8 cellular contexts compared by ENCODE assay signal in genomic region chr14:76352639-76353281, GRCh38. TPM values are rescaled to one million over a fixed set of nuclear protein-coding genes. Genes with fewer than 3 reads are reported as not detected.
DNase-seq lines count a peak whose midpoint lies in the region; ATAC-seq, FAIRE-seq and TF ChIP-seq lines count a peak whose summit lies in the region.

No MANE protein-coding gene starts in this region.

- CTCF ChIA-PET in CD4-positive, alpha-beta memory T cell (lab: Charles Lee; ENCODE audit: partially characterized antibody): interaction anchor here (0.7 to 9.7 kb wide), 22 partner anchors 8 to 775 kb away, joined by 3 to 165 read pairs (median 4); no protein-coding TSS in a partner anchor

- H3K9me3 Mint-ChIP-seq in CD4-positive, alpha-beta memory T cell: no peaks in the 10 kb centered on the region
- no peaks in the 10 kb centered on the region for H3K9me3 Mint-ChIP-seq in activated T-cell treated with anti-CD3 and anti-CD28 coated beads, Interleukin-2, amount 50 U/mL, for 72 hours

- no peak for TF ChIP-seq POLR2A in ovary (IDR thresholded peaks at IDR 0.05)

- TF ChIP-seq CTCF in HFF-Myc (IDR thresholded peaks at IDR 0.05; ENCODE audit: low read depth, low read length, missing control alignments) (peak; percentile 79), foreskin fibroblast (IDR thresholded peaks at IDR 0.05; ENCODE audit: low read depth, low read length) (peak; percentile 79), ovary (IDR thresholded peaks at IDR 0.05) (peak; percentile 43 to 62 (median 59))

- H3K4me1 Mint-ChIP-seq in CD4-positive, alpha-beta memory T cell: peaks cover 0 to 14% (median 4%) of the 10 kb centered on the region in 4 donors
- no peaks in the 10 kb centered on the region for H3K4me1 Mint-ChIP-seq in activated T-cell treated with anti-CD3 and anti-CD28 coated beads, Interleukin-2, amount 50 U/mL, for 72 hours (ENCODE audit: low read depth)

- H3K4me3 ChIP-seq in CD4-positive, alpha-beta memory T cell (ENCODE audit: low read length in 2 of 2): no peak overlapping the region
- H3K4me3 ChIP-seq in HFF-Myc (replicated peaks; ENCODE audit: low read depth, low read length) (no peak overlapping the region), NT2/D1 (ENCODE audit: insufficient read length, low read depth) (no peak overlapping the region), foreskin fibroblast (ENCODE audit: low read depth in 1 of 2, low read length in 2 of 2) (peak overlapping the region in 1 of 2 donors; percentile 44), ovary (no peak overlapping the region)

- FAIRE-seq in urothelium cell line (lab: Jason Lieb, UNC): peak; percentile 5

- H3K36me3 Mint-ChIP-seq in CD4-positive, alpha-beta memory T cell: no peaks in the 10 kb centered on the region
- H3K36me3 Mint-ChIP-seq in activated T-cell treated with anti-CD3 and anti-CD28 coated beads, Interleukin-2, amount 50 U/mL, for 72 hours (ENCODE audit: insufficient read depth in 2 of 2): no peaks in the 10 kb centered on the region

- H3K27me3 ChIP-seq in CD4-positive, alpha-beta memory T cell (ENCODE audit: insufficient read depth, low read length): no peaks in the 10 kb centered on the region
- peaks cover 34% of the 10 kb centered on the region for H3K27me3 ChIP-seq in NT2/D1 (ENCODE audit: insufficient read depth, insufficient read length)
- H3K27me3 ChIP-seq in ovary: no peaks in the 10 kb centered on the region

- H3K36me3 ChIP-seq in CD4-positive, alpha-beta memory T cell (ENCODE audit: insufficient read depth, low read length): no peaks in the 10 kb centered on the region
- H3K36me3 ChIP-seq in NT2/D1 (ENCODE audit: insufficient read depth, insufficient read length, low read length) (no peaks in the 10 kb centered on the region), ovary (no peaks in the 10 kb centered on the region)

- peak overlapping the region in 3 of 8 donors; percentile 51 to 66 (median 57) for H3K4me3 Mint-ChIP-seq in CD4-positive, alpha-beta memory T cell
- H3K4me3 Mint-ChIP-seq in activated T-cell treated with anti-CD3 and anti-CD28 coated beads, Interleukin-2, amount 50 U/mL, for 72 hours: peak overlapping the region; percentile 35 to 42

- peak; percentile 80 to 84 for ATAC-seq in activated T-cell treated with anti-CD3 and anti-CD28 coated beads, Interleukin-2, amount 50 U/mL, for 72 hours (replicated peaks in 1 of 2)
- no peak for ATAC-seq in GM21825 (IDR thresholded peaks at IDR 0.05; ENCODE audit: unreplicated experiment)

- intact Hi-C loops in CD4-positive, alpha-beta memory T cell (cut with micrococcal nuclease): loop anchor here (2.0 to 5.0 kb wide), 2 partner anchors 446 to 645 kb away; no protein-coding TSS in a partner anchor
- intact Hi-C loops in ovary (cut with DNase I): loop anchor here (2.0 to 10.0 kb wide), 5 partner anchors 300 to 640 kb away; no protein-coding TSS in a partner anchor

- no peaks in the 10 kb centered on the region for H3K9me3 ChIP-seq in CD4-positive, alpha-beta memory T cell (ENCODE audit: control insufficient read depth in 1 of 2, low read length in 2 of 2)
- H3K9me3 ChIP-seq in NT2/D1 (ENCODE audit: insufficient read depth, low read length) (peaks cover 13% of the 10 kb centered on the region; the same call in 1 of the 2 replicates), ovary (no peaks in the 10 kb centered on the region)

- H3K27me3 Mint-ChIP-seq in CD4-positive, alpha-beta memory T cell: peaks cover 20 to 37% of the 10 kb centered on the region in 2 donors
- H3K27me3 Mint-ChIP-seq in activated T-cell treated with anti-CD3 and anti-CD28 coated beads, Interleukin-2, amount 50 U/mL, for 72 hours (ENCODE audit: low read depth): peaks cover 14% of the 10 kb centered on the region

- H3K4me1 ChIP-seq in CD4-positive, alpha-beta memory T cell (ENCODE audit: insufficient read depth, low read length): peaks cover 5% of the 10 kb centered on the region
- H3K4me1 ChIP-seq in NT2/D1 (ENCODE audit: insufficient read depth, insufficient read length) (peaks cover 6% of the 10 kb centered on the region), ovary (ENCODE audit: insufficient read depth) (no peaks in the 10 kb centered on the region)

- H3K9ac ChIP-seq in NT2/D1 (ENCODE audit: insufficient read length, low read depth): peak overlapping the region; percentile 32

- peak in 4 of 5 donors; percentile 13 to 41 (median 28) for DNase-seq in CD4-positive, alpha-beta memory T cell
- DNase-seq in HFF-Myc (ENCODE audit: extremely low read depth, low read depth) (no peak), NT2/D1 (ENCODE audit: low read depth, low spot score) (peak; percentile 39), foreskin fibroblast (peak in 1 of 2 donors; percentile 68), ovary (peak; percentile 27 to 75 (median 55)), urothelium cell line (ENCODE audit: low spot score) (peak; percentile 78)
- peak; percentile 65 to 71 for DNase-seq in activated T-cell treated with anti-CD3 and anti-CD28 coated beads, Interleukin-2, amount 50 U/mL, for 72 hours

- H3K27ac Mint-ChIP-seq in CD4-positive, alpha-beta memory T cell: no peak overlapping the region
- no peak overlapping the region for H3K27ac Mint-ChIP-seq in activated T-cell treated with anti-CD3 and anti-CD28 coated beads, Interleukin-2, amount 50 U/mL, for 72 hours

- no peak overlapping the region for H3K27ac ChIP-seq in CD4-positive, alpha-beta memory T cell (ENCODE audit: low read depth, low read length)
- no peak overlapping the region for H3K27ac ChIP-seq in ovary

- no peak for TF ChIP-seq EP300 in ovary (IDR thresholded peaks at IDR 0.05)

- WGBS in ovary, 3 donors: 5 to 6% (median 5%) methylated on average over 39 to 40 of the region's 40 CpGs

- POLR2A ChIA-PET in CD4-positive, alpha-beta memory T cell (lab: Charles Lee; ENCODE audit: partially characterized antibody): interaction anchor here (0.7 kb wide), 1 partner anchor 302 kb away, joined by 3 read pairs; no protein-coding TSS in a partner anchor

RNA-seq across cellular contexts. Expression of gene ESRRB, which starts 23.2 kb away (rescaled TPM):
- under 1 TPM in 1 of 2 experiments, not detected in 1; 0.09 TPM for total RNA-seq in CD4-positive, alpha-beta memory T cell
- not detected for polyA plus RNA-seq in CD4-positive, alpha-beta memory T cell
- under 1 TPM; 0.30 to 0.36 TPM for total RNA-seq in activated T-cell treated with anti-CD3 and anti-CD28 coated beads, Interleukin-2, amount 50 U/mL, for 72 hours
- total RNA-seq in ovary: under 1 TPM in 2 of 7 donors, not detected in 5; 0.07 to 0.40 TPM
- polyA plus RNA-seq in ovary: not detected
